Comparison of ENCODE assay signal across 16 cellular contexts in genomic region chr10:125035588-125036298, GRCh38.
A peak's percentile ranks its signal among the peaks of the same experiment; 100 is the strongest.
DNase-seq lines count a peak whose midpoint lies in the region; ATAC-seq and TF ChIP-seq lines count a peak whose summit lies in the region.
"Had no signal": no experiment of that assay in that cellular context is flagged by ENCODE, and none has a peak within 500 bp of the region (broad histone marks: within the 10 kb centered on the region; RNA-seq: fewer than 3 reads in every experiment).

No MANE protein-coding gene starts in this region.

- H3K4me1 ChIP-seq in foreskin keratinocyte (peaks cover 24% of the 10 kb centered on the region), skeletal muscle satellite cell (ENCODE audit: control insufficient read depth, insufficient read depth, low read length) (peaks cover 53% of the 10 kb centered on the region)

- H3K27me3 ChIP-seq in foreskin keratinocyte, result no peaks in the 10 kb centered on the region
- no peaks in the 10 kb centered on the region for H3K27me3 ChIP-seq in skeletal muscle satellite cell (ENCODE audit: control insufficient read depth, insufficient read depth, low read length)
- H3K27me3 ChIP-seq: sigmoid colon had no signal

- ATAC-seq in foreskin keratinocyte (no peak), GM18867 (IDR thresholded peaks at IDR 0.05; ENCODE audit: unreplicated experiment) (no peak)
- ATAC-seq: activated CD8-positive, alpha-beta memory T cell treated with anti-CD3 and anti-CD28 coated beads, Interleukin-2, amount 10 ng/mL, durations not matched to agents 7 days and 5 days; left lobe of liver had no signal

- peak overlapping the region; percentile 18 for H3K27ac ChIP-seq in foreskin keratinocyte
- H3K27ac ChIP-seq: 22Rv1 had no signal

- TF ChIP-seq CTCF in WI38 (IDR thresholded peaks at IDR 0.05; ENCODE audit: low read depth, low read length) (no peak), foreskin keratinocyte (conservative IDR thresholded peaks at IDR 0.05) (no peak)

- H3K4me2 ChIP-seq in skeletal muscle satellite cell (ENCODE audit: low read length), result peak overlapping the region; percentile 76

- H3K4me3 ChIP-seq in WI38 (ENCODE audit: low read depth, low read length) (peak overlapping the region; percentile 37), skeletal muscle satellite cell (ENCODE audit: low read length) (peak overlapping the region; percentile 23)
- H3K4me3 ChIP-seq: sigmoid colon had no signal

- H3K9ac ChIP-seq in skeletal muscle satellite cell (ENCODE audit: low read depth, low read length), result peak overlapping the region; percentile 39

- H3K9me3 ChIP-seq in skeletal muscle satellite cell (replicated peaks; ENCODE audit: low read length), result no peaks in the 10 kb centered on the region
- H3K9me3 ChIP-seq: sigmoid colon had no signal

- H3K36me3 ChIP-seq in skeletal muscle satellite cell (ENCODE audit: insufficient read depth, low read length), result peaks cover 18% of the 10 kb centered on the region
- H3K36me3 ChIP-seq: sigmoid colon had no signal

- peak; percentile 6 for DNase-seq in NCI-H1092 treated with DMSO at 0.1 percent for 48 hours (lab: John Stamatoyannopoulos, UW)
- DNase-seq in NCI-H1092 (lab: John Stamatoyannopoulos, UW), result no peak
- no peak for DNase-seq in foreskin keratinocyte
- no peak for DNase-seq in NCI-H526 treated with DMSO at 0.1 percent for 48 hours (lab: John Stamatoyannopoulos, UW)
- no peak for DNase-seq in NCI-H2196 (lab: John Stamatoyannopoulos, UW; ENCODE audit: unreplicated experiment)
- DNase-seq: activated CD8-positive, alpha-beta memory T cell treated with anti-CD3 and anti-CD28 coated beads, Interleukin-2, amount 10 ng/mL, durations not matched to agents 7 days and 5 days; activated naive CD4-positive, alpha-beta T cell treated with anti-CD3 and anti-CD28 coated beads for 36 hours; NCI-H187; NCI-H748 treated with DMSO at 0.1 percent for 48 hours; SHP77 treated with DMSO at 0.1 percent for 48 hours; sigmoid colon had no signal
